In genomic region chr22:46351767-46352166, GRCh38 we compare ENCODE assay signal across 27 cellular contexts. TPM values are rescaled to one million over a fixed set of nuclear protein-coding genes. Genes with fewer than 3 reads are reported as not detected.
"Had no signal": no experiment of that assay in that cellular context is flagged by ENCODE, and none has a peak within 500 bp of the region (broad histone marks: within the 10 kb centered on the region; RNA-seq: fewer than 3 reads in every experiment).

No MANE protein-coding gene starts in this region.

- FAIRE-seq: endothelial cell of umbilical vein, pancreas had no signal

- DNase-seq: activated CD4-positive, alpha-beta memory T cell treated with anti-CD3 and anti-CD28 coated beads for 36 hours; activated CD4-positive, alpha-beta T cell treated with anti-CD3 and anti-CD28 coated beads, Interleukin-2, amount 10 ng/mL, durations not matched to agents 24 days and 14 days; activated CD4-positive, CD25-positive, alpha-beta regulatory T cell treated with anti-CD3 and anti-CD28 coated beads, Interleukin-2, amount 50 U/mL, for 72 hours; activated CD8-positive, alpha-beta memory T cell treated with anti-CD3 and anti-CD28 coated beads, Interleukin-2, amount 50 U/mL, for 4 hours; activated effector memory CD4-positive, alpha-beta T cell treated with anti-CD3 and anti-CD28 coated beads, Interleukin-2, amount 50 U/mL, for 16 hours; activated naive CD4-positive, alpha-beta T cell treated with anti-CD3 and anti-CD28 coated beads for 36 hours; activated naive CD8-positive, alpha-beta T cell treated with anti-CD3 and anti-CD28 coated beads for 36 hours; activated T-cell treated with anti-CD3 and anti-CD28 coated beads, Interleukin-2, amount 50 U/mL, for 1 hour; adrenal gland; brain microvascular endothelial cell; caudate nucleus; head of caudate nucleus; kidney glomerular epithelial cell; midbrain; naive thymus-derived CD4-positive, alpha-beta T cell; nucleus accumbens; retina; stimulated activated naive CD8-positive, alpha-beta T cell treated with anti-CD3 and anti-CD28 coated beads, Interleukin-15, Interleukin-2, amounts not matched to agents 100 U/mL and 50 U/mL, for 24 hours; T-helper 2 cell; trophoblast cell had no signal

- H3K27me3 ChIP-seq: adrenal gland, ascending aorta, brain microvascular endothelial cell, gastroesophageal sphincter, pancreas, vagina had no signal

- H3K27ac ChIP-seq: adrenal gland, ascending aorta, brain microvascular endothelial cell, gastroesophageal sphincter, prostate gland, thoracic aorta, vagina had no signal

- H3K4me3 ChIP-seq: adrenal gland, ascending aorta, gastroesophageal sphincter, pancreas, prostate gland, thoracic aorta, vagina had no signal

- H3K4me1 ChIP-seq: ascending aorta, prostate gland had no signal

- ATAC-seq: gastroesophageal sphincter; naive thymus-derived CD4-positive, alpha-beta T cell; pancreas; stimulated activated naive CD8-positive, alpha-beta T cell treated with anti-CD3 and anti-CD28 coated beads, Interleukin-15, Interleukin-2, amounts not matched to agents 100 U/mL and 50 U/mL, for 24 hours had no signal

- H3K9me3 ChIP-seq: adrenal gland, ascending aorta, gastroesophageal sphincter, pancreas, prostate gland, thoracic aorta, vagina had no signal

RNA-seq across cellular contexts. Expression of gene GTSE1, which starts 55.1 kb away (rescaled TPM):
- total RNA-seq: ascending aorta had no signal
- polyA plus RNA-seq: naive thymus-derived CD4-positive, alpha-beta T cell had no signal
